In genomic region chr6:68054776-68055175, GRCh38 we compare ENCODE assay signal across 17 cellular contexts.
A peak's percentile ranks its signal among the peaks of the same experiment; 100 is the strongest.
DNase-seq lines count a peak whose midpoint lies in the region; ATAC-seq and TF ChIP-seq lines count a peak whose summit lies in the region.
"Had no signal": no experiment of that assay in that cellular context is flagged by ENCODE, and none has a peak within 500 bp of the region (broad histone marks: within the 10 kb centered on the region; RNA-seq: fewer than 3 reads in every experiment).

No MANE protein-coding gene starts in this region.

- peak; percentile 3 for DNase-seq in AG08396 (ENCODE audit: low spot score)
- DNase-seq in M059J (ENCODE audit: low read depth): peak; percentile 41
- DNase-seq in cardiac fibroblast (ENCODE audit: low read depth in 2 of 2): peak; percentile 41 to 45
- DNase-seq in iris pigment epithelial cell (ENCODE audit: low read depth): peak; percentile 33
- no peak for DNase-seq in activated CD8-positive, alpha-beta memory T cell treated with anti-CD3 and anti-CD28 coated beads for 24 hours
- DNase-seq in DMS114 treated with DMSO at 0.1 percent for 48 hours (lab: John Stamatoyannopoulos, UW; ENCODE audit: unreplicated experiment): no peak
- DNase-seq: CD4-positive, alpha-beta memory T cell; DMS79 treated with DMSO at 0.1 percent for 48 hours; GM23248; NCI-H1105; NCI-H1694 treated with DMSO at 0.1 percent for 48 hours; NCI-H2107; NCI-H2227 treated with DMSO at 0.1 percent for 48 hours; NCI-H526; SHP77 had no signal

- ATAC-seq in HG03571 (IDR thresholded peaks at IDR 0.05; ENCODE audit: unreplicated experiment): no peak
- ATAC-seq in GM21576 (IDR thresholded peaks at IDR 0.05; ENCODE audit: unreplicated experiment): no peak

- TF ChIP-seq CTCF in cardiac fibroblast (IDR thresholded peaks at IDR 0.05; ENCODE audit: low read depth, low read length): no peak

- no peak overlapping the region for H3K4me3 ChIP-seq in cardiac fibroblast (replicated peaks in 1 of 2; ENCODE audit: low read depth in 2 of 2, low read length in 2 of 2)
- H3K4me3 ChIP-seq: GM23248 had no signal

Comparison
In these comparisons a context has a peak if more than half of its experiments do, and no peak if none do; other contexts are left out.
1. DNase-seq: peak in AG08396 (single experiment), M059J (single experiment), cardiac fibroblast (2 of 2) and iris pigment epithelial cell (single experiment); none in activated CD8-positive, alpha-beta memory T cell treated with anti-CD3 and anti-CD28 coated beads for 24 hours (single experiment) and DMS114 treated with DMSO at 0.1 percent for 48 hours (single experiment).